ENCODE assay signal across 8 cellular contexts in genomic region chr1:88890790-88891317, GRCh38. TPM values are rescaled to one million over a fixed set of nuclear protein-coding genes. Genes with fewer than 3 reads are reported as not detected.
DNase-seq lines count a peak whose midpoint lies in the region.

No MANE protein-coding gene starts in this region.

- H3K9ac ChIP-seq in HUES64 (ENCODE audit: low read depth, low read length) (peak overlapping the region; percentile 73), subcutaneous abdominal adipose tissue (ENCODE audit: low read length in 5 of 5) (peak overlapping the region; percentile 85 to 99 (median 94))

- H3K27ac ChIP-seq in HUES64 (ENCODE audit: low read depth, low read length): peak overlapping the region; percentile 72; the same call in 1 of the 2 replicates
- peak overlapping the region; percentile 83 for H3K27ac ChIP-seq in subcutaneous abdominal adipose tissue (ENCODE audit: low read depth, low read length)

- DNase-seq in NCI-H748 (lab: John Stamatoyannopoulos, UW; ENCODE audit: unreplicated experiment) (peak; percentile 24), NCI-H748 treated with DMSO at 0.1 percent for 48 hours (lab: John Stamatoyannopoulos, UW) (no peak), T-helper 9 cell (peak; percentile 14), ecto neural progenitor cell (ENCODE audit: low spot score) (peak; percentile 53), lung microvascular endothelial cell (ENCODE audit: low read depth in 2 of 2) (peak; percentile 55 to 57), GM19240 (ENCODE audit: insufficient read length, low spot score) (no peak)

- H3K4me1 ChIP-seq in HUES64 (ENCODE audit: insufficient read depth, low read length) (peaks cover 5% of the 10 kb centered on the region), subcutaneous abdominal adipose tissue (ENCODE audit: control insufficient read depth in 5 of 5, insufficient read depth in 5 of 5, low read length in 5 of 5) (peaks cover 5 to 33% (median 31%) of the 10 kb centered on the region in 5 donors)

- H3K27me3 ChIP-seq in HUES64 (ENCODE audit: insufficient read depth, low read length): 0 out of 2 replicates have a peak, but pooled peaks cover 3% of the 10 kb centered on the region
- H3K27me3 ChIP-seq in subcutaneous abdominal adipose tissue (ENCODE audit: control insufficient read depth in 5 of 5, insufficient read depth in 4 of 5, low read length in 5 of 5): no peaks in the 10 kb centered on the region

- no peaks in the 10 kb centered on the region for H3K9me3 ChIP-seq in HUES64 (ENCODE audit: insufficient read depth, low read depth, low read length)
- no peaks in the 10 kb centered on the region for H3K9me3 ChIP-seq in subcutaneous abdominal adipose tissue (ENCODE audit: control insufficient read depth in 5 of 5, low read length in 5 of 5)

- H3K4me3 ChIP-seq in HUES64 (ENCODE audit: low read length): peak overlapping the region; percentile 80
- peak overlapping the region; percentile 95 to 99 (median 97) for H3K4me3 ChIP-seq in subcutaneous abdominal adipose tissue (ENCODE audit: low read depth in 1 of 5, low read length in 5 of 5)

- H3K36me3 ChIP-seq in HUES64 (ENCODE audit: insufficient read depth, low read length): peaks cover 7% of the 10 kb centered on the region
- peaks cover 7 to 18% (median 11%) of the 10 kb centered on the region in 5 donors for H3K36me3 ChIP-seq in subcutaneous abdominal adipose tissue (ENCODE audit: control insufficient read depth in 5 of 5, insufficient read depth in 5 of 5, low read length in 5 of 5)

- WGBS in HUES64: under 1% methylated on average over 16 of the region's 18 CpGs

RNA-seq across cellular contexts. Expression of gene GTF2B, which starts 0.5 kb away (rescaled TPM):
- 22.3 TPM for polyA plus RNA-seq in HUES64 (2013, experiment 1 of 2)
- polyA plus RNA-seq in HUES64 (2013, experiment 2 of 2): 23.4 TPM
- total RNA-seq in lung microvascular endothelial cell: 28.8 and 37.9 TPM in 2 replicates

Comparison
In these comparisons a context has a peak if more than half of its experiments do, and no peak if none do; other contexts are left out.
1. DNase-seq: peak in NCI-H748 (single experiment), T-helper 9 cell (single experiment), ecto neural progenitor cell (single experiment) and lung microvascular endothelial cell (2 of 2); none in NCI-H748 treated with DMSO at 0.1 percent for 48 hours (single experiment) and GM19240 (single experiment).